9 cellular contexts compared by ENCODE assay signal in genomic region chr16:85003076-85003475, GRCh38. TPM values are rescaled to one million over a fixed set of nuclear protein-coding genes. Genes with fewer than 3 reads are reported as not detected.
DNase-seq lines count a peak whose midpoint lies in the region; ATAC-seq and TF ChIP-seq lines count a peak whose summit lies in the region.
"Had no signal": no experiment of that assay in that cellular context is flagged by ENCODE, and none has a peak within 500 bp of the region (broad histone marks: within the 10 kb centered on the region; RNA-seq: fewer than 3 reads in every experiment).

No MANE protein-coding gene starts in this region.

- H3K4me3 Mint-ChIP-seq in stimulated activated memory B cell treated with anti-CD40 and anti-IgM and Interleukin-4, amounts not matched to agents 10 μg/mL and 1 μg/mL and 100 μg/mL, for 72 hours = peak overlapping the region; percentile 51

- H3K9me3 Mint-ChIP-seq in stimulated activated memory B cell treated with anti-CD40 and anti-IgM and Interleukin-4, amounts not matched to agents 10 μg/mL and 1 μg/mL and 100 μg/mL, for 72 hours = no peaks in the 10 kb centered on the region

- no peak for ATAC-seq in left lung
- ATAC-seq in stimulated activated memory B cell treated with anti-CD40 and anti-IgM and Interleukin-4, amounts not matched to agents 10 μg/mL and 1 μg/mL and 100 μg/mL, for 72 hours = no peak

- H3K4me1 ChIP-seq in left lung = peaks cover 28 to 100% of the 10 kb centered on the region in 2 donors

- H3K36me3 Mint-ChIP-seq in stimulated activated memory B cell treated with anti-CD40 and anti-IgM and Interleukin-4, amounts not matched to agents 10 μg/mL and 1 μg/mL and 100 μg/mL, for 72 hours = peaks cover 26% of the 10 kb centered on the region

- H3K27ac Mint-ChIP-seq in stimulated activated memory B cell treated with anti-CD40 and anti-IgM and Interleukin-4, amounts not matched to agents 10 μg/mL and 1 μg/mL and 100 μg/mL, for 72 hours = peak overlapping the region; percentile 53

- H3K27me3 ChIP-seq in H7 (ENCODE audit: control insufficient read depth, insufficient read depth, low read length) (no peaks in the 10 kb centered on the region), left lung (no peaks in the 10 kb centered on the region)

- TF ChIP-seq CTCF in left lung (IDR thresholded peaks at IDR 0.05) = no peak

- intact Hi-C loops in left lung (cut with DNase I) = no loop called here

- no peaks in the 10 kb centered on the region for H3K27me3 Mint-ChIP-seq in stimulated activated memory B cell treated with anti-CD40 and anti-IgM and Interleukin-4, amounts not matched to agents 10 μg/mL and 1 μg/mL and 100 μg/mL, for 72 hours

- no peaks in the 10 kb centered on the region; the same call in 1 of the 2 replicates for H3K36me3 ChIP-seq in H7 (replicated peaks; ENCODE audit: control insufficient read depth, insufficient read depth, low read length)
- H3K36me3 ChIP-seq in left lung = peaks cover 0 to 16% of the 10 kb centered on the region in 2 donors

- no peak overlapping the region for H3K4me3 ChIP-seq in H7 (ENCODE audit: insufficient read depth, low read depth, low read length)
- peak overlapping the region in 1 of 2 donors; percentile 0 for H3K4me3 ChIP-seq in left lung

- H3K9me3 ChIP-seq in left lung = no peaks in the 10 kb centered on the region

- H3K27ac ChIP-seq in angular gyrus (ENCODE audit: low read depth, low read length) (peak overlapping the region; percentile 63), left lung (peak overlapping the region; percentile 68 to 83)

- DNase-seq in H7 (peak; percentile 63), left lung (no peak), pons (ENCODE audit: low spot score) (no peak), NCI-H1930 (lab: John Stamatoyannopoulos, UW) (no peak), AG08395 (ENCODE audit: low spot score) (no peak), middle frontal gyrus (ENCODE audit: extremely low spot score, low spot score) (no peak)
- DNase-seq: activated CD4-positive, alpha-beta T cell treated with anti-CD3 and anti-CD28 coated beads for 1 hour had no signal

- H3K4me1 Mint-ChIP-seq in stimulated activated memory B cell treated with anti-CD40 and anti-IgM and Interleukin-4, amounts not matched to agents 10 μg/mL and 1 μg/mL and 100 μg/mL, for 72 hours = peaks cover 65% of the 10 kb centered on the region

RNA-seq across cellular contexts. Expression of gene ZDHHC7, which starts 8.3 kb away (rescaled TPM):
- total RNA-seq in H7 (2014; rRNA removed; shearing (Covaris generic)) = 56.9 and 60.7 TPM in 2 replicates
- total RNA-seq in left lung = 10 to 100 TPM; 69.8 to 82.3 TPM

RNA-seq across cellular contexts. Expression of gene KIAA0513, which starts 24.5 kb away (rescaled TPM):
- total RNA-seq in H7 (2014; rRNA removed; shearing (Covaris generic)) = 5.1 and 11.7 TPM in 2 replicates
- 10 to 100 TPM; 22.6 to 31.7 TPM for total RNA-seq in left lung
